In genomic region chr12:54377797-54378515, GRCh38 we compare ENCODE assay signal across 12 cellular contexts. TPM values are rescaled to one million over a fixed set of nuclear protein-coding genes. Genes with fewer than 3 reads are reported as not detected.
DNase-seq lines count a peak whose midpoint lies in the region; ATAC-seq and TF ChIP-seq lines count a peak whose summit lies in the region.
"Had no signal": no experiment of that assay in that cellular context is flagged by ENCODE, and none has a peak within 500 bp of the region (broad histone marks: within the 10 kb centered on the region; RNA-seq: fewer than 3 reads in every experiment).

No MANE protein-coding gene starts in this region.

- no peaks in the 10 kb centered on the region for H3K36me3 ChIP-seq in gastroesophageal sphincter

- no peak overlapping the region for H2BK20ac ChIP-seq in H9 (ENCODE audit: low read depth, low read length, poor library complexity, severe bottlenecking)

- H3K4me3 ChIP-seq in WI38 (ENCODE audit: low read depth, low read length) (peak overlapping the region; percentile 57), gastroesophageal sphincter (peak overlapping the region in 1 of 2 donors; percentile 61)

- H3K4me1 Mint-ChIP-seq in H9: peaks cover 16 to 17% of the 10 kb centered on the region in 2 experiments
- peaks cover 21% of the 10 kb centered on the region for H3K4me1 Mint-ChIP-seq in stimulated activated effector memory CD8-positive, alpha-beta T cell treated with anti-CD3 and anti-CD28 coated beads, Interleukin-12 subunit alpha, Interleukin-12 subunit beta, amount 100 ng/mL, for 72 hours
- peaks cover 21% of the 10 kb centered on the region for H3K4me1 Mint-ChIP-seq in activated T-helper 1 cell treated with anti-CD3 and anti-CD28 coated beads, Interleukin-12 subunit alpha, Interleukin-12 subunit beta, Interleukin-2, Interleukin-4 antibody, amounts not matched to agents 30 ng/mL and 10 ng/mL and 1 ng/mL, durations not matched to agents 14 hours and 24 hours and 36 hours (ENCODE audit: low read depth)

- H4K8ac ChIP-seq in H9 (replicated peaks; ENCODE audit: insufficient read length, low read depth, low read length): no peak overlapping the region

- H3K56ac ChIP-seq in H9 (ENCODE audit: insufficient read length, low read depth, low read length): no peak overlapping the region

- no peak overlapping the region for H3K9ac ChIP-seq in H9 (ENCODE audit: extremely low read depth, insufficient read length, low read length)

- no peak overlapping the region for H3K14ac ChIP-seq in H9 (ENCODE audit: insufficient read depth, low read length)

- H2AFZ ChIP-seq in H9 (ENCODE audit: low read length): no peak overlapping the region

- no peak overlapping the region for H3K4ac ChIP-seq in H9 (ENCODE audit: low read depth, low read length)

- no peaks in the 10 kb centered on the region for H3K79me2 ChIP-seq in H9 (ENCODE audit: insufficient read depth, low read length)

- TF ChIP-seq CTCF in H9 (conservative IDR thresholded peaks at IDR 0.05): no peak
- no peak for TF ChIP-seq CTCF in WI38 (IDR thresholded peaks at IDR 0.05; ENCODE audit: low read depth, low read length)
- TF ChIP-seq CTCF in gastroesophageal sphincter (IDR thresholded peaks at IDR 0.05): no peak

- H3K27me3 ChIP-seq in H9 (ENCODE audit: insufficient read depth, low read length) (no peaks in the 10 kb centered on the region; the same call in 1 of the 2 replicates), gastroesophageal sphincter (no peaks in the 10 kb centered on the region)

- H4K91ac ChIP-seq in H9 (ENCODE audit: insufficient read length, low read depth, low read length): no peak overlapping the region

- no peak overlapping the region for H2BK5ac ChIP-seq in H9 (ENCODE audit: insufficient read length, low read length)

- no peaks in the 10 kb centered on the region for H3K79me1 ChIP-seq in H9 (ENCODE audit: insufficient read depth, low read depth, low read length, poor library complexity, severe bottlenecking)

- no peak overlapping the region for H3K27ac ChIP-seq in H9 (ENCODE audit: insufficient read length, low read depth, low read length)
- H3K27ac ChIP-seq in gastroesophageal sphincter: peak overlapping the region in 3 of 4 donors; percentile 82 to 84 (median 84)

- H3K9me3 ChIP-seq in H9 (ENCODE audit: control insufficient read depth, low read depth, low read length) (no peaks in the 10 kb centered on the region), gastroesophageal sphincter (no peaks in the 10 kb centered on the region)

- peak overlapping the region; percentile 66 to 84; a peak in 4 of 5 replicates for H3K4me3 Mint-ChIP-seq in H9
- peak overlapping the region; percentile 46 for H3K4me3 Mint-ChIP-seq in stimulated activated effector memory CD8-positive, alpha-beta T cell treated with anti-CD3 and anti-CD28 coated beads, Interleukin-12 subunit alpha, Interleukin-12 subunit beta, amount 100 ng/mL, for 72 hours
- H3K4me3 Mint-ChIP-seq in activated T-helper 1 cell treated with anti-CD3 and anti-CD28 coated beads, Interleukin-12 subunit alpha, Interleukin-12 subunit beta, Interleukin-2, Interleukin-4 antibody, amounts not matched to agents 30 ng/mL and 10 ng/mL and 1 ng/mL, durations not matched to agents 14 hours and 24 hours and 36 hours: no peak overlapping the region
- H3K4me3 Mint-ChIP-seq: central memory CD8-positive, alpha-beta T cell had no signal

- H3K4me2 ChIP-seq in H9 (ENCODE audit: insufficient read depth, insufficient read length, low read length): no peak overlapping the region

- no peaks in the 10 kb centered on the region for H3K9me3 Mint-ChIP-seq in H9
- H3K9me3 Mint-ChIP-seq in stimulated activated effector memory CD8-positive, alpha-beta T cell treated with anti-CD3 and anti-CD28 coated beads, Interleukin-12 subunit alpha, Interleukin-12 subunit beta, amount 100 ng/mL, for 72 hours: no peaks in the 10 kb centered on the region
- H3K9me3 Mint-ChIP-seq in activated T-helper 1 cell treated with anti-CD3 and anti-CD28 coated beads, Interleukin-12 subunit alpha, Interleukin-12 subunit beta, Interleukin-2, Interleukin-4 antibody, amounts not matched to agents 30 ng/mL and 10 ng/mL and 1 ng/mL, durations not matched to agents 14 hours and 24 hours and 36 hours: no peaks in the 10 kb centered on the region
- H3K9me3 Mint-ChIP-seq: central memory CD8-positive, alpha-beta T cell had no signal

- no peak overlapping the region for H2BK12ac ChIP-seq in H9 (ENCODE audit: insufficient read length, low read depth, low read length)

- no peaks in the 10 kb centered on the region for H4K20me1 ChIP-seq in H9 (ENCODE audit: control insufficient read depth, insufficient read depth, insufficient read length)

- H3K23ac ChIP-seq in H9 (ENCODE audit: insufficient read length, low read depth, low read length): no peak overlapping the region

- H3K4me1 ChIP-seq in H9 (ENCODE audit: insufficient read depth, low read length): no peaks in the 10 kb centered on the region
- H3K4me1 ChIP-seq in gastroesophageal sphincter: peaks cover 0 to 54% (median 27%) of the 10 kb centered on the region in 3 donors

- no peak overlapping the region for H2BK120ac ChIP-seq in H9 (ENCODE audit: low read depth, low read length, poor library complexity, severe bottlenecking)

- TF ChIP-seq EP300 in gastroesophageal sphincter (IDR thresholded peaks at IDR 0.05): no peak

- intact Hi-C loops in activated T-helper 1 cell treated with anti-CD3 and anti-CD28 coated beads, Interleukin-12 subunit alpha, Interleukin-12 subunit beta, Interleukin-2, Interleukin-4 antibody, amounts not matched to agents 30 ng/mL and 10 ng/mL and 1 ng/mL, durations not matched to agents 14 hours and 24 hours and 36 hours (cut with micrococcal nuclease): loop anchor here (5.0 kb wide), 1 partner anchor 371 kb away; the partner anchor contains the start of gene HOXC8

- no peak overlapping the region for H3T11ph ChIP-seq in H9 (ENCODE audit: low read length)

- H2AK5ac ChIP-seq in H9 (ENCODE audit: insufficient read length, low read length): no peak overlapping the region

- DNase-seq in H9: no peak
- DNase-seq in stimulated activated effector memory CD8-positive, alpha-beta T cell treated with anti-CD3 and anti-CD28 coated beads, Interleukin-12 subunit alpha, Interleukin-12 subunit beta, amount 100 ng/mL, for 72 hours (ENCODE audit: low spot score in 2 of 2): no peak
- DNase-seq in central memory CD4-positive, alpha-beta T cell: no peak
- no peak for DNase-seq in activated T-helper 1 cell treated with anti-CD3 and anti-CD28 coated beads, Interleukin-12 subunit alpha, Interleukin-12 subunit beta, Interleukin-2, Interleukin-4 antibody, amounts not matched to agents 30 ng/mL and 10 ng/mL and 1 ng/mL, durations not matched to agents 14 hours and 24 hours and 36 hours (ENCODE audit: low spot score)
- DNase-seq: activated CD4-positive, alpha-beta T cell treated with anti-CD3 and anti-CD28 coated beads for 1 hour; NCI-H748 treated with DMSO at 0.1 percent for 48 hours; stimulated activated CD4-positive, alpha-beta T cell treated with anti-CD3 and anti-CD28 coated beads, Interleukin-4, amount 100 ng/mL, for 4 hours had no signal

- H3K27ac Mint-ChIP-seq in H9: peak overlapping the region in 1 of 3 experiments; percentile 48; a peak in 1 of 7 replicates
- H3K27ac Mint-ChIP-seq in stimulated activated effector memory CD8-positive, alpha-beta T cell treated with anti-CD3 and anti-CD28 coated beads, Interleukin-12 subunit alpha, Interleukin-12 subunit beta, amount 100 ng/mL, for 72 hours: no peak overlapping the region
- H3K27ac Mint-ChIP-seq in activated T-helper 1 cell treated with anti-CD3 and anti-CD28 coated beads, Interleukin-12 subunit alpha, Interleukin-12 subunit beta, Interleukin-2, Interleukin-4 antibody, amounts not matched to agents 30 ng/mL and 10 ng/mL and 1 ng/mL, durations not matched to agents 14 hours and 24 hours and 36 hours: no peak overlapping the region

- no peak overlapping the region for H4K5ac ChIP-seq in H9 (ENCODE audit: insufficient read length, low read depth, low read length)

- H3K18ac ChIP-seq in H9 (ENCODE audit: insufficient read length, low read depth, low read length): no peak overlapping the region

- H3K27me3 Mint-ChIP-seq in H9 (ENCODE audit: low read depth): peaks cover 31% of the 10 kb centered on the region
- peaks cover 6% of the 10 kb centered on the region for H3K27me3 Mint-ChIP-seq in activated T-helper 1 cell treated with anti-CD3 and anti-CD28 coated beads, Interleukin-12 subunit alpha, Interleukin-12 subunit beta, Interleukin-2, Interleukin-4 antibody, amounts not matched to agents 30 ng/mL and 10 ng/mL and 1 ng/mL, durations not matched to agents 14 hours and 24 hours and 36 hours (ENCODE audit: insufficient read depth)
- H3K27me3 Mint-ChIP-seq: central memory CD8-positive, alpha-beta T cell had no signal

- ATAC-seq in gastroesophageal sphincter (no peak), HG02885 (IDR thresholded peaks at IDR 0.05; ENCODE audit: poor library complexity, unreplicated experiment) (no peak)
- no peak for ATAC-seq in stimulated activated effector memory CD8-positive, alpha-beta T cell treated with anti-CD3 and anti-CD28 coated beads, Interleukin-12 subunit alpha, Interleukin-12 subunit beta, amount 100 ng/mL, for 72 hours

- no peak overlapping the region for H2BK15ac ChIP-seq in H9 (ENCODE audit: low read depth, low read length)

- no peak for TF ChIP-seq POLR2A in gastroesophageal sphincter (IDR thresholded peaks at IDR 0.05)

- H3K36me3 Mint-ChIP-seq in H9 (ENCODE audit: insufficient read depth in 1 of 3, low read depth in 3 of 3): peaks cover 5 to 35% (median 14%) of the 10 kb centered on the region in 3 experiments; a peak in 6 of 7 replicates
- peaks cover 9% of the 10 kb centered on the region for H3K36me3 Mint-ChIP-seq in stimulated activated effector memory CD8-positive, alpha-beta T cell treated with anti-CD3 and anti-CD28 coated beads, Interleukin-12 subunit alpha, Interleukin-12 subunit beta, amount 100 ng/mL, for 72 hours
- H3K36me3 Mint-ChIP-seq in activated T-helper 1 cell treated with anti-CD3 and anti-CD28 coated beads, Interleukin-12 subunit alpha, Interleukin-12 subunit beta, Interleukin-2, Interleukin-4 antibody, amounts not matched to agents 30 ng/mL and 10 ng/mL and 1 ng/mL, durations not matched to agents 14 hours and 24 hours and 36 hours (ENCODE audit: low read depth): no peaks in the 10 kb centered on the region

- WGBS in H9 (ENCODE audit: extremely low coverage, insufficient read length, low lambda C conversion rate): no CpG with 5 or more reads among the region's 6 CpGs
- 40 to 76% methylated on average over 1 to 3 of the region's 6 CpGs for WGBS in gastroesophageal sphincter (ENCODE audit: low coverage in 1 of 2), 2 donors

- H3K23me2 ChIP-seq in H9 (ENCODE audit: insufficient read length, low read depth, low read length, poor library complexity, severe bottlenecking): no peaks in the 10 kb centered on the region

RNA-seq across cellular contexts. Expression of gene ZNF385A, which starts 6.6 kb away (rescaled TPM):
- 5.7 and 6.2 TPM in 2 replicates for total RNA-seq in H9 (2021)
- total RNA-seq in gastroesophageal sphincter: 10 to 100 TPM in 3 of 4 donors, 1 to 10 TPM in 1; 7.5 to 28.0 (median 19.5) TPM
- total RNA-seq in activated T-helper 1 cell treated with anti-CD3 and anti-CD28 coated beads, Interleukin-12 subunit alpha, Interleukin-12 subunit beta, Interleukin-2, Interleukin-4 antibody, amounts not matched to agents 30 ng/mL and 10 ng/mL and 1 ng/mL, durations not matched to agents 14 hours and 24 hours and 36 hours: 0.99 and 1.3 TPM in 2 replicates

RNA-seq across cellular contexts. Expression of gene GPR84, which starts 13.7 kb away (rescaled TPM):
- not detected in 2 replicates for total RNA-seq in H9 (2021)
- under 1 TPM in 1 of 4 donors, not detected in 3; 0.54 TPM for total RNA-seq in gastroesophageal sphincter
- 2.3 and 2.4 TPM in 2 replicates for total RNA-seq in activated T-helper 1 cell treated with anti-CD3 and anti-CD28 coated beads, Interleukin-12 subunit alpha, Interleukin-12 subunit beta, Interleukin-2, Interleukin-4 antibody, amounts not matched to agents 30 ng/mL and 10 ng/mL and 1 ng/mL, durations not matched to agents 14 hours and 24 hours and 36 hours
- total RNA-seq: SK-MEL-5 had no signal

RNA-seq across cellular contexts. Expression of gene ITGA5, which starts 41.1 kb away (rescaled TPM):
- total RNA-seq in H9 (2021): 12.2 and 16.2 TPM in 2 replicates
- 100 to 1,000 TPM; 141 to 908 (median 220) TPM for total RNA-seq in gastroesophageal sphincter
- 31.2 and 31.6 TPM in 2 replicates for total RNA-seq in activated T-helper 1 cell treated with anti-CD3 and anti-CD28 coated beads, Interleukin-12 subunit alpha, Interleukin-12 subunit beta, Interleukin-2, Interleukin-4 antibody, amounts not matched to agents 30 ng/mL and 10 ng/mL and 1 ng/mL, durations not matched to agents 14 hours and 24 hours and 36 hours

RNA-seq across cellular contexts. Expression of gene COPZ1, which starts 53.0 kb away (rescaled TPM):
- 104 TPM in 2 replicates for total RNA-seq in H9 (2021)
- total RNA-seq in gastroesophageal sphincter: 100 to 1,000 TPM in 1 of 4 donors, 10 to 100 TPM in 3; 47.0 to 138 (median 57.5) TPM
- total RNA-seq in activated T-helper 1 cell treated with anti-CD3 and anti-CD28 coated beads, Interleukin-12 subunit alpha, Interleukin-12 subunit beta, Interleukin-2, Interleukin-4 antibody, amounts not matched to agents 30 ng/mL and 10 ng/mL and 1 ng/mL, durations not matched to agents 14 hours and 24 hours and 36 hours: 115 and 123 TPM in 2 replicates
